18 cellular contexts compared by ENCODE assay signal in genomic region chr21:41668686-41669532, GRCh38.
DNase-seq lines count a peak whose midpoint lies in the region; ATAC-seq and TF ChIP-seq lines count a peak whose summit lies in the region.
"Had no signal": no experiment of that assay in that cellular context is flagged by ENCODE, and none has a peak within 500 bp of the region (broad histone marks: within the 10 kb centered on the region; RNA-seq: fewer than 3 reads in every experiment).

No MANE protein-coding gene starts in this region.

- H3K79me2 ChIP-seq in osteoblast (ENCODE audit: insufficient read depth, low read length): no peaks in the 10 kb centered on the region

- no peak overlapping the region for H3K27ac Mint-ChIP-seq in T-cell
- H3K27ac Mint-ChIP-seq: CD8-positive, alpha-beta T cell had no signal

- H3K36me3 ChIP-seq in BLaER1 (no peaks in the 10 kb centered on the region), Panc1 (ENCODE audit: control insufficient read depth, insufficient read depth, low read length) (no peaks in the 10 kb centered on the region), osteoblast (ENCODE audit: insufficient read depth, low read length) (no peaks in the 10 kb centered on the region)

- H3K27ac ChIP-seq in BLaER1: no peak overlapping the region
- 0 out of 2 replicates have a peak overlapping the region, but pooled peaks have one; percentile 72 for H3K27ac ChIP-seq in Panc1 (ENCODE audit: low read length)
- no peak overlapping the region for H3K27ac ChIP-seq in osteoblast (ENCODE audit: low read depth, low read length)

- no peak overlapping the region for H2AFZ ChIP-seq in osteoblast (ENCODE audit: low read length)

- peaks cover 0 to 8% of the 10 kb centered on the region in 2 donors for H3K27me3 Mint-ChIP-seq in T-cell

- ATAC-seq in Panc1 (no peak), esophagus mucosa (peak; percentile 79), GM19467 (IDR thresholded peaks at IDR 0.05; ENCODE audit: unreplicated experiment) (no peak), T-cell (replicated peaks in 1 of 4) (no peak), HG03342 (IDR thresholded peaks at IDR 0.05; ENCODE audit: unreplicated experiment) (no peak)
- ATAC-seq: A549; CD8-positive, alpha-beta T cell had no signal

- H3K9ac ChIP-seq in BLaER1: no peak overlapping the region

- BruUV-seq in Panc1 (replicated peaks; lab: Mats Ljungman, UMichigan): no TSS peak

- POLR2A ChIA-PET in Panc1 (lab: Charles Lee): no interaction called here
- POLR2A ChIA-PET in T-cell (lab: Charles Lee): no interaction called here

- H3K4me2 ChIP-seq in BLaER1: peak overlapping the region; percentile 51
- H3K4me2 ChIP-seq in osteoblast (ENCODE audit: insufficient read depth, low read length): no peak overlapping the region
- H3K4me2 ChIP-seq: A549 had no signal

- CTCF ChIA-PET in Panc1 (lab: Charles Lee): no interaction called here
- CTCF ChIA-PET in T-cell (lab: Charles Lee): no interaction called here

- H3K9me3 Mint-ChIP-seq in T-cell: no peaks in the 10 kb centered on the region
- H3K9me3 Mint-ChIP-seq: CD8-positive, alpha-beta T cell had no signal

- TF ChIP-seq CTCF in Panc1 (IDR thresholded peaks at IDR 0.05): no peak
- no peak for TF ChIP-seq CTCF in osteoblast (IDR thresholded peaks at IDR 0.05; ENCODE audit: extremely low read depth, low read depth, low read length)

- in situ Hi-C loops in Panc1 (cut with HindIII; ENCODE audit: low pct_unique_long_range_greater_than_20kb, low sequenced_read_pairs): no loop called here

- H3K4me1 ChIP-seq in BLaER1: peaks cover 44% of the 10 kb centered on the region
- peaks cover 44% of the 10 kb centered on the region for H3K4me1 ChIP-seq in Panc1 (ENCODE audit: control insufficient read depth, insufficient read depth, low read length)
- H3K4me1 ChIP-seq in osteoblast (ENCODE audit: insufficient read depth, low read length): peaks cover 15% of the 10 kb centered on the region

- H3K9me3 ChIP-seq in BLaER1 (no peaks in the 10 kb centered on the region), Panc1 (ENCODE audit: control insufficient read depth, insufficient read depth, low read depth, low read length) (no peaks in the 10 kb centered on the region), osteoblast (ENCODE audit: low read depth, low read length) (no peaks in the 10 kb centered on the region)
- H3K9me3 ChIP-seq: A549 had no signal

- H3K4me1 Mint-ChIP-seq in T-cell: peaks cover 5 to 20% (median 13%) of the 10 kb centered on the region in 3 donors

- H3K4me3 ChIP-seq in BLaER1 (no peak overlapping the region), Panc1 (ENCODE audit: low read depth in 2 of 2, low read length in 2 of 2) (no peak overlapping the region), osteoblast (ENCODE audit: insufficient read depth, low read length) (no peak overlapping the region)
- H3K4me3 ChIP-seq: A549 had no signal

- H4K20me1 ChIP-seq in BLaER1 (no peaks in the 10 kb centered on the region), osteoblast (ENCODE audit: insufficient read depth, low read length) (no peaks in the 10 kb centered on the region)

- no peak overlapping the region for H3K4me3 Mint-ChIP-seq in T-cell
- H3K4me3 Mint-ChIP-seq: CD8-positive, alpha-beta T cell had no signal

- no peaks in the 10 kb centered on the region for H3K36me3 Mint-ChIP-seq in T-cell
- H3K36me3 Mint-ChIP-seq: CD8-positive, alpha-beta T cell had no signal

- intact Hi-C loops in Panc1 (cut with micrococcal nuclease; ENCODE audit: unreplicated experiment): no loop called here

- no peaks in the 10 kb centered on the region for H3K27me3 ChIP-seq in BLaER1
- H3K27me3 ChIP-seq in Panc1 (ENCODE audit: control insufficient read depth, insufficient read depth, low read length): no peaks in the 10 kb centered on the region
- no peaks in the 10 kb centered on the region for H3K27me3 ChIP-seq in osteoblast (ENCODE audit: insufficient read depth, low read length)

- no peak for DNase-seq in Panc1 (ENCODE audit: low read depth, low spot score)
- peak; percentile 72 for DNase-seq in osteoblast (ENCODE audit: insufficient read length, low spot score, missing footprints)
- DNase-seq in T-cell: no peak
- no peak for DNase-seq in hippocampal formation (lab: John Stamatoyannopoulos, UW)
- DNase-seq: Calu3; CD8-positive, alpha-beta T cell; KBM-7; NCI-H1105 treated with DMSO at 0.1 percent for 48 hours; NCI-H1694; NCI-H2081 treated with DMSO at 0.1 percent for 48 hours; NCI-H748 treated with DMSO at 0.1 percent for 48 hours; NK-92 treated with Interleukin-12 subunit alpha and Interleukin-12 subunit beta, amount 100 ng/mL, for 24 hours; SHP77 treated with DMSO at 0.1 percent for 48 hours had no signal
